Comparison of ENCODE assay signal across 10 cellular contexts in the genomic region with DNA sequence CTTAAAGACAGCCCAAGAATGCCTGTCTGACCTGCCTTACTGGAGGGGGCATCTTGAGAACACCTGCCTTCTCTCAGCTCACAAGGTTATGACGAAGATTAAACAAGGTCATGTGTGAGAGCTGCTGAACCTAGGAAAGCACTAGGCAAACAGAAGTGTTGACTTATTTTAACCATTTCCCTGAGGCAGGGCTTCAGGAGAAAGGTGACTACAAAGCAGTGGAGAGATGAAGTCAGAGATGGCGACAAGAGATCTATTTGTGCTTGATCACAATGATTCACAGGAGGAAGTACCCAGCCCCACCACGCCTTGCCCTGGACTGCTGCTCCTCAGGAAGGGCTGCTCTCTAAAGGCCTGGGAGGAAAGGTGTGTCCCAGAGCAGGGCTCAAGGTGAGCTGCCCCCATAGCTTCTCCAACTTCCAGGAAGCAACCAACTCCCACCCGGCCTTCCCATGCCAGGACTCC. TPM values are rescaled to one million over a fixed set of nuclear protein-coding genes. Genes with fewer than 3 reads are reported as not detected.
DNase-seq lines count a peak whose midpoint lies in the region; ATAC-seq and TF ChIP-seq lines count a peak whose summit lies in the region.
"Had no signal": no experiment of that assay in that cellular context is flagged by ENCODE, and none has a peak within 500 bp of the region (broad histone marks: within the 10 kb centered on the region; RNA-seq: fewer than 3 reads in every experiment).

No MANE protein-coding gene starts in this region.

- H3K27ac ChIP-seq in VCaP (peak overlapping the region; percentile 84), hepatocyte (peak overlapping the region; percentile 97), subcutaneous abdominal adipose tissue (ENCODE audit: low read depth, low read length) (peak overlapping the region; percentile 47)

- no peaks in the 10 kb centered on the region for H3K36me3 ChIP-seq in hepatocyte (replicated peaks; ENCODE audit: insufficient read depth, low read depth)
- H3K36me3 ChIP-seq in subcutaneous abdominal adipose tissue (ENCODE audit: control insufficient read depth in 5 of 5, insufficient read depth in 5 of 5, low read length in 5 of 5): peaks cover 5 to 41% (median 32%) of the 10 kb centered on the region in 5 donors

- H2AFZ ChIP-seq in hepatocyte: no peak overlapping the region

- ATAC-seq in HG03520 (IDR thresholded peaks at IDR 0.05; ENCODE audit: unreplicated experiment): no peak

- peak; percentile 66 for DNase-seq in activated CD8-positive, alpha-beta memory T cell treated with anti-CD3 and anti-CD28 coated beads, Interleukin-2, amount 50 U/mL, for 48 hours
- DNase-seq in activated CD8-positive, alpha-beta memory T cell treated with anti-CD3 and anti-CD28 coated beads, Interleukin-2, amount 50 U/mL, for 4 hours: no peak
- peak; percentile 79 for DNase-seq in hepatocyte (ENCODE audit: low spot score)
- no peak for DNase-seq in NCI-H748 (lab: John Stamatoyannopoulos, UW; ENCODE audit: unreplicated experiment)
- no peak for DNase-seq in T1000 (lab: John Stamatoyannopoulos, UW)
- DNase-seq: AML-193, SHP77 treated with DMSO at 0.1 percent for 48 hours had no signal

- no peaks in the 10 kb centered on the region for H4K20me1 ChIP-seq in hepatocyte (ENCODE audit: insufficient read depth, poor library complexity, severe bottlenecking)

- H3K4me1 ChIP-seq in hepatocyte (ENCODE audit: insufficient read depth) (peaks cover 41% of the 10 kb centered on the region), subcutaneous abdominal adipose tissue (ENCODE audit: control insufficient read depth in 5 of 5, insufficient read depth in 5 of 5, low read length in 5 of 5) (peaks cover 19 to 44% (median 28%) of the 10 kb centered on the region in 5 donors)

- H3K79me2 ChIP-seq in hepatocyte: no peaks in the 10 kb centered on the region

- H3K9ac ChIP-seq in subcutaneous abdominal adipose tissue (ENCODE audit: low read length in 5 of 5): no peak overlapping the region

- 55% methylated on average over 4 of the region's 4 CpGs for WGBS in hepatocyte (ENCODE audit: low lambda C conversion rate, missing lambda C conversion rate)

- H3K9me2 ChIP-seq in hepatocyte (replicated peaks; ENCODE audit: insufficient read depth): no peaks in the 10 kb centered on the region

- H3K9me3 ChIP-seq in hepatocyte (ENCODE audit: low read depth) (no peaks in the 10 kb centered on the region), subcutaneous abdominal adipose tissue (ENCODE audit: control insufficient read depth in 5 of 5, low read length in 5 of 5) (no peaks in the 10 kb centered on the region)

- no peaks in the 10 kb centered on the region for H3K27me3 ChIP-seq in hepatocyte
- H3K27me3 ChIP-seq in subcutaneous abdominal adipose tissue (ENCODE audit: control insufficient read depth in 5 of 5, insufficient read depth in 4 of 5, low read length in 5 of 5): no peaks in the 10 kb centered on the region

- peak overlapping the region; percentile 39 for H3K4me2 ChIP-seq in hepatocyte

- TF ChIP-seq CTCF in VCaP (conservative IDR thresholded peaks at IDR 0.05): no peak
- TF ChIP-seq CTCF in hepatocyte (IDR thresholded peaks at IDR 0.05; ENCODE audit: poor library complexity): no peak

- no peak overlapping the region for H3K4me3 ChIP-seq in hepatocyte
- no peak overlapping the region for H3K4me3 ChIP-seq in subcutaneous abdominal adipose tissue (ENCODE audit: low read depth in 1 of 5, low read length in 5 of 5)

RNA-seq across cellular contexts. Expression of a gene that starts 27.8 kb away (rescaled TPM):
- 20.2 and 26.8 TPM in 2 replicates for total RNA-seq in hepatocyte
- polyA plus RNA-seq in hepatocyte: 20.1 and 29.0 TPM in 2 replicates

RNA-seq across cellular contexts. Expression of a gene that starts 34.9 kb away (rescaled TPM):
- total RNA-seq in hepatocyte: 10.6 and 13.6 TPM in 2 replicates
- 7.3 and 8.4 TPM in 2 replicates for polyA plus RNA-seq in hepatocyte

Comparison
In these comparisons a context has a peak if more than half of its experiments do, and no peak if none do; other contexts are left out.
1. DNase-seq: peak in activated CD8-positive, alpha-beta memory T cell treated with anti-CD3 and anti-CD28 coated beads, Interleukin-2, amount 50 U/mL, for 48 hours (single experiment) and hepatocyte (single experiment); none in activated CD8-positive, alpha-beta memory T cell treated with anti-CD3 and anti-CD28 coated beads, Interleukin-2, amount 50 U/mL, for 4 hours (single experiment), NCI-H748 (single experiment) and T1000 (single experiment).
2. H3K27ac ChIP-seq: peak in every context shown above with its lines; median percentile 97 in hepatocyte; 84 in VCaP; 47 in subcutaneous abdominal adipose tissue.